Comparison of ENCODE assay signal across 8 cellular contexts in the genomic region with DNA sequence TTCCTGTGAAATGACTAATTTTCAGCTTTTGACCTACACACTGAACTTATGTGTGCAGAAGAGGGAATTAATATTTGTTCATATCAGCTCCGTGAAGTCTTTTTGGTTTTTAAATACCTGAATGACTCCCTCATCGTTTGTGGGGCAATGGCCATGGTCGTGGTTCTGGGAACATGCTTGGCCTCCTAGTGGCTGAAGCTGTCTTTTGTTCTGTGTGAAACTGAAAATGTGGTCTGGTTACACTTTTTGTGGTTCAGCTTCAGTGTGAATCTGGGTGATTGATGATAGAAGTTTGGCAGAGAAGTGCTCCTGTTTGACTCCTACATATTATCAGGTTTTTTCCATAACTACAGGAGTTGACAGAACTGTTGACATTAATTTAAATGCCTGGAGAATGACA.
DNase-seq lines count a peak whose midpoint lies in the region; ATAC-seq, FAIRE-seq and TF ChIP-seq lines count a peak whose summit lies in the region.

No MANE protein-coding gene starts in this region.

- no peak for DNase-seq in A673 (ENCODE audit: low spot score)
- DNase-seq in GM19240 (ENCODE audit: insufficient read length, low spot score), result peak; percentile 6
- peak; percentile 94 for DNase-seq in astrocyte (ENCODE audit: low read depth)
- DNase-seq in esophagus squamous epithelium (lab: John Stamatoyannopoulos, UW), result no peak
- DNase-seq in dorsolateral prefrontal cortex, result no peak
- DNase-seq in activated effector memory CD4-positive, alpha-beta T cell treated with Interleukin-2 at 50 U/mL for 16 hours, result no peak
- DNase-seq in NCI-H446 (lab: John Stamatoyannopoulos, UW), result no peak

- no peak overlapping the region for H3K4me3 Mint-ChIP-seq in astrocyte (ENCODE audit: unreplicated experiment)

- H3K27me3 ChIP-seq in A673 (replicated peaks; ENCODE audit: insufficient read depth, low read depth, low read length, poor library complexity) (no peaks in the 10 kb centered on the region), astrocyte (ENCODE audit: insufficient read depth, low read length) (no peaks in the 10 kb centered on the region), esophagus squamous epithelium (no peaks in the 10 kb centered on the region), dorsolateral prefrontal cortex (peaks cover 0 to 9% (median 0%) of the 10 kb centered on the region in 45 donors)

- peak overlapping the region; percentile 2 for H3K27ac Mint-ChIP-seq in astrocyte (ENCODE audit: unreplicated experiment)

- no peak for TF ChIP-seq POLR2A in esophagus squamous epithelium (IDR thresholded peaks at IDR 0.05)

- intact Hi-C loops in A673 (cut with micrococcal nuclease; ENCODE audit: unreplicated experiment) (no loop called here), esophagus squamous epithelium (cut with DNase I) (no loop called here), dorsolateral prefrontal cortex (cut with DNase I) (no loop called here)

- 0 out of 2 replicates have a peak, but pooled peaks have one; percentile 22 for TF ChIP-seq CTCF in A673 (conservative IDR thresholded peaks at IDR 0.05; ENCODE audit: low read depth, low read length)
- TF ChIP-seq CTCF in astrocyte (IDR thresholded peaks at IDR 0.05; ENCODE audit: insufficient read depth, low read depth, low read length), result peak; percentile 69
- TF ChIP-seq CTCF in esophagus squamous epithelium (IDR thresholded peaks at IDR 0.05), result no peak
- peak in 10 of 56 donors; percentile 9 to 32 (median 11) for TF ChIP-seq CTCF in dorsolateral prefrontal cortex (IDR thresholded peaks at IDR 0.05 in 54 of 56, conservative IDR thresholded peaks at IDR 0.05 in 2 of 56; ENCODE audit: low read depth in 1 of 56, partially characterized antibody in 56 of 56)

- no peak overlapping the region for H3K4me2 ChIP-seq in astrocyte (ENCODE audit: low read length)

- no peak overlapping the region for H3K9ac ChIP-seq in astrocyte (ENCODE audit: low read length)

- no peak overlapping the region for H2AFZ ChIP-seq in astrocyte (ENCODE audit: low read depth, low read length)

- 38 to 42% methylated on average over 3 of the region's 3 CpGs for WGBS in esophagus squamous epithelium, 2 donors

- POLR2A ChIA-PET in A673 (lab: Charles Lee; ENCODE audit: low non-redundant PET), result no interaction called here

- CTCF ChIA-PET in A673 (lab: Charles Lee), result no interaction called here

- H3K9me3 Mint-ChIP-seq in astrocyte (ENCODE audit: unreplicated experiment), result no peaks in the 10 kb centered on the region

- no peak overlapping the region for H3K4me3 ChIP-seq in A673 (ENCODE audit: low read depth, low read length, poor library complexity, severe bottlenecking)
- H3K4me3 ChIP-seq in astrocyte (ENCODE audit: insufficient read depth, low read depth, low read length), result no peak overlapping the region
- H3K4me3 ChIP-seq in esophagus squamous epithelium, result no peak overlapping the region
- H3K4me3 ChIP-seq in dorsolateral prefrontal cortex, result no peak overlapping the region

- H3K9me3 ChIP-seq in A673 (ENCODE audit: low read depth, low read length, poor library complexity, severe bottlenecking), result no peaks in the 10 kb centered on the region
- H3K9me3 ChIP-seq in astrocyte (ENCODE audit: insufficient read depth, low read depth, low read length), result no peaks in the 10 kb centered on the region
- H3K9me3 ChIP-seq in esophagus squamous epithelium, result no peaks in the 10 kb centered on the region

- H3K4me1 Mint-ChIP-seq in astrocyte (ENCODE audit: low read depth, unreplicated experiment), result peaks cover 24% of the 10 kb centered on the region

- ATAC-seq in HG03175 (IDR thresholded peaks at IDR 0.05; ENCODE audit: unreplicated experiment), result peak; percentile 88

- no peaks in the 10 kb centered on the region for H3K36me3 ChIP-seq in A673 (ENCODE audit: insufficient read depth, low read length, poor library complexity, severe bottlenecking)
- H3K36me3 ChIP-seq in astrocyte (ENCODE audit: insufficient read depth, low read length), result no peaks in the 10 kb centered on the region
- no peaks in the 10 kb centered on the region for H3K36me3 ChIP-seq in esophagus squamous epithelium

- no peaks in the 10 kb centered on the region for H3K27me3 Mint-ChIP-seq in astrocyte (ENCODE audit: low read depth, unreplicated experiment)

- H3K79me2 ChIP-seq in astrocyte (ENCODE audit: insufficient read depth, low read length), result no peaks in the 10 kb centered on the region

- no peaks in the 10 kb centered on the region for H4K20me1 ChIP-seq in astrocyte (ENCODE audit: insufficient read depth, low read length)

- no TSS peak for BruUV-seq in A673 (replicated peaks; lab: Mats Ljungman, UMichigan)

- H3K36me3 Mint-ChIP-seq in astrocyte (ENCODE audit: low read depth, unreplicated experiment), result no peaks in the 10 kb centered on the region

- no peak for FAIRE-seq in astrocyte (lab: Jason Lieb, UNC)

- H3K4me1 ChIP-seq in A673 (ENCODE audit: insufficient read depth, low read length, poor library complexity, severe bottlenecking) (no peaks in the 10 kb centered on the region), astrocyte (ENCODE audit: insufficient read depth, low read length) (peaks cover 5% of the 10 kb centered on the region), esophagus squamous epithelium (peaks cover 0 to 10% (median 4%) of the 10 kb centered on the region in 3 donors)

- no peak overlapping the region for H3K27ac ChIP-seq in A673 (ENCODE audit: low read depth, low read length, poor library complexity, severe bottlenecking)
- H3K27ac ChIP-seq in astrocyte (ENCODE audit: low read depth, low read length), result no peak overlapping the region
- H3K27ac ChIP-seq in esophagus squamous epithelium, result no peak overlapping the region
- H3K27ac ChIP-seq in dorsolateral prefrontal cortex, result no peak overlapping the region

Comparison
In these comparisons a context has a peak if more than half of its experiments do, and no peak if none do; other contexts are left out.
1. DNase-seq: peak in GM19240 (single experiment) and astrocyte (single experiment); none in A673 (single experiment), esophagus squamous epithelium (single experiment), dorsolateral prefrontal cortex (0 of 10), activated effector memory CD4-positive, alpha-beta T cell treated with Interleukin-2 at 50 U/mL for 16 hours (single experiment) and NCI-H446 (0 of 2).
2. CTCF ChIP-seq: peak in A673 (single experiment) and astrocyte (single experiment); none in esophagus squamous epithelium (0 of 6).